7 cellular contexts compared by ENCODE assay signal in genomic region chr20:36465109-36466080, GRCh38.
DNase-seq lines count a peak whose midpoint lies in the region; FAIRE-seq and TF ChIP-seq lines count a peak whose summit lies in the region.

No MANE protein-coding gene starts in this region.

- peak; percentile 43; the same call in 1 of the 2 replicates for TF ChIP-seq POLR2A in H54 (IDR thresholded peaks at IDR 0.05; ENCODE audit: low read depth, low read length)

- in situ Hi-C loops in GM13976 (cut with MboI; ENCODE audit: low sequenced_read_pairs, unreplicated experiment) = no loop called here

- H3K27me3 ChIP-seq in skeletal muscle satellite cell (ENCODE audit: control insufficient read depth, insufficient read depth, low read length) = no peaks in the 10 kb centered on the region

- intact Hi-C loops in activated naive CD4-positive, alpha-beta T cell treated with anti-CD3 and anti-CD28 coated beads for 36 hours (cut with micrococcal nuclease) = loop anchor here (2.0 to 10.0 kb wide), 2 partner anchors 29 to 1321 kb away; partner anchors contain the start of gene EDEM2

- CTCF ChIA-PET in activated naive CD4-positive, alpha-beta T cell treated with anti-CD3 and anti-CD28 coated beads for 36 hours (lab: Charles Lee) = interaction anchor here (0.7 to 1.7 kb wide), 8 partner anchors 16 to 343 kb away, joined by 3 to 6 read pairs (median 3); no protein-coding TSS in a partner anchor

- H3K4me3 ChIP-seq in skeletal muscle satellite cell (ENCODE audit: low read length) = peak overlapping the region; percentile 26

- H3K27ac Mint-ChIP-seq in activated naive CD4-positive, alpha-beta T cell treated with anti-CD3 and anti-CD28 coated beads for 36 hours = peak overlapping the region; percentile 62
- H3K27ac Mint-ChIP-seq in glutamatergic neuron (ENCODE audit: unreplicated experiment) = peak overlapping the region; percentile 94

- peaks cover 14% of the 10 kb centered on the region for H3K36me3 ChIP-seq in skeletal muscle satellite cell (ENCODE audit: insufficient read depth, low read length)

- H3K27me3 Mint-ChIP-seq in activated naive CD4-positive, alpha-beta T cell treated with anti-CD3 and anti-CD28 coated beads for 36 hours (ENCODE audit: low read depth) = no peaks in the 10 kb centered on the region
- peaks cover 11% of the 10 kb centered on the region for H3K27me3 Mint-ChIP-seq in glutamatergic neuron (ENCODE audit: unreplicated experiment)

- no peaks in the 10 kb centered on the region for H3K9me3 ChIP-seq in skeletal muscle satellite cell (replicated peaks; ENCODE audit: low read length)

- FAIRE-seq in H54 (lab: Jason Lieb, UNC) = no peak

- TF ChIP-seq CTCF in glutamatergic neuron (IDR thresholded peaks at IDR 0.05; ENCODE audit: partially characterized antibody, unreplicated experiment) = no peak
- TF ChIP-seq CTCF in GM13976 (IDR thresholded peaks at IDR 0.05; ENCODE audit: borderline replicate concordance, control extremely low read depth, extremely low read depth, insufficient read depth, missing control alignments) = no peak

- no peaks in the 10 kb centered on the region for H3K9me3 Mint-ChIP-seq in activated naive CD4-positive, alpha-beta T cell treated with anti-CD3 and anti-CD28 coated beads for 36 hours
- H3K9me3 Mint-ChIP-seq in glutamatergic neuron (ENCODE audit: unreplicated experiment) = peaks cover 21% of the 10 kb centered on the region

- DNase-seq in H54 (ENCODE audit: insufficient read length, low spot score) (peak; percentile 98), OCI-M1 (lab: John Stamatoyannopoulos, UW) (peak; percentile 48), glutamatergic neuron (peak; percentile 57), SHP77 treated with DMSO at 0.1 percent for 48 hours (lab: John Stamatoyannopoulos, UW) (no peak), GM13976 (ENCODE audit: low spot score) (no peak)
- DNase-seq in activated naive CD4-positive, alpha-beta T cell treated with anti-CD3 and anti-CD28 coated beads for 36 hours = peak; percentile 65

- peak overlapping the region; percentile 50 for H3K9ac ChIP-seq in skeletal muscle satellite cell (ENCODE audit: low read depth, low read length)

- no peaks in the 10 kb centered on the region for H3K36me3 Mint-ChIP-seq in activated naive CD4-positive, alpha-beta T cell treated with anti-CD3 and anti-CD28 coated beads for 36 hours (ENCODE audit: low read depth)
- no peaks in the 10 kb centered on the region for H3K36me3 Mint-ChIP-seq in glutamatergic neuron (ENCODE audit: unreplicated experiment)

- H3K4me2 ChIP-seq in skeletal muscle satellite cell (ENCODE audit: low read length) = peak overlapping the region; percentile 76

- peaks cover 78% of the 10 kb centered on the region for H3K4me1 Mint-ChIP-seq in activated naive CD4-positive, alpha-beta T cell treated with anti-CD3 and anti-CD28 coated beads for 36 hours (ENCODE audit: low read depth)
- H3K4me1 Mint-ChIP-seq in glutamatergic neuron (ENCODE audit: low read depth, unreplicated experiment) = peaks cover 39% of the 10 kb centered on the region

- peaks cover 68% of the 10 kb centered on the region for H3K4me1 ChIP-seq in skeletal muscle satellite cell (ENCODE audit: control insufficient read depth, insufficient read depth, low read length)

- H3K4me3 Mint-ChIP-seq in activated naive CD4-positive, alpha-beta T cell treated with anti-CD3 and anti-CD28 coated beads for 36 hours = no peak overlapping the region
- peak overlapping the region; percentile 98 for H3K4me3 Mint-ChIP-seq in glutamatergic neuron (ENCODE audit: unreplicated experiment)

Comparison
In these comparisons a context has a peak if more than half of its experiments do, and no peak if none do; other contexts are left out.
1. DNase-seq: peak in H54 (single experiment), OCI-M1 (single experiment), activated naive CD4-positive, alpha-beta T cell treated with anti-CD3 and anti-CD28 coated beads for 36 hours (single experiment) and glutamatergic neuron (single experiment); none in SHP77 treated with DMSO at 0.1 percent for 48 hours (single experiment) and GM13976 (single experiment).